In the genomic region with DNA sequence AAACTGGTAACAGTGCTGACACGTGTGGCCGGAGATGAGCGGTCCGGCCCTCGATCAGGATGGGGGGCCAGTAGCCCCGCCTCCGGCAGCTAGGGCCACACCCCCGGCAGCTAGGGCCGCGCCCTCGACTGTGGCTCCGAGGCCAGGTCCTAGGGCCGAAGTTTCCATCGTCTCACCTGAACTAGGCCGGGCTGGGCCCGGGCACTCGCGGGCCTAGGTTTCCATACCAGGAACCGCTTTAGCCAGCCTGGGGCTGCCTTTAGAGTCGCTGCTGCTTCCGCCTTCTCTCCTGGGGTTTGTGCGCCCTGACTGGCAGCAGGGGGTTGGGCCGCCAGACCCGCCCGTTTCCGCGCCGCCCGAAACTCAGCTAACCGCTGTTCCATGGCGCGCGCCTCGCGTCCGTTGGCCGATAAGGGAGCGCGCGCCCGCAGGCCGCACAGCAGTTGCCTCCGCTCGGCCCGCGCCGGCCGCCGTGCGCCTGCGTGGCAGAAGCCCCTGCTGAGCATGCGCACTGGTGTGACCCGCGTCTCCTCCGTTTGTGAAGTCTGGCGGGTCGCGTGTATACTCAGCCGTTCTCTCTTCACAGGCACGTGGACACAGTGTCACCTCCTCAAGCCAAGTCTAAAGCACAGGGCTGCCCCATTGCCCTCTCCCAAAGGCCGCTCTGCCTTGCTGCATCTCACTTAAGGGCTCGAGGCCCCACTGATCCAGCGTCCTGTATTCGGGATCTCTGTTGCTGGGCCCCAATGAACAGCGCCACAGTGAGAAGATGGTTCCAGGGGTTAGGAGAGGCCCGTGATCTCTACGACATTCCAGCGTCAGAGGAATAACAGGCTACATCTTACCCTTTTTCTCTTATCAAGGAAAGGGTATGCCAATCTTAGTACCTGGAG, we compare ENCODE assay signal across 1 cellular context.
TF ChIP-seq lines count a peak whose summit lies in the region.

A gene with protein sequence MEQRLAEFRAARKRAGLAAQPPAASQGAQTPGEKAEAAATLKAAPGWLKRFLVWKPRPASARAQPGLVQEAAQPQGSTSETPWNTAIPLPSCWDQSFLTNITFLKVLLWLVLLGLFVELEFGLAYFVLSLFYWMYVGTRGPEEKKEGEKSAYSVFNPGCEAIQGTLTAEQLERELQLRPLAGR (minus strand): TSS at position 480 of the 893 bp plus-strand sequence. CDS start 97 bp downstream, at position 383.

TF ChIP-seq in HEK293, 187 proteins besides CTCF, POLR2A, EP300 and RAD21 (continued from another document):
- TF ChIP-seq, protein P1, sequence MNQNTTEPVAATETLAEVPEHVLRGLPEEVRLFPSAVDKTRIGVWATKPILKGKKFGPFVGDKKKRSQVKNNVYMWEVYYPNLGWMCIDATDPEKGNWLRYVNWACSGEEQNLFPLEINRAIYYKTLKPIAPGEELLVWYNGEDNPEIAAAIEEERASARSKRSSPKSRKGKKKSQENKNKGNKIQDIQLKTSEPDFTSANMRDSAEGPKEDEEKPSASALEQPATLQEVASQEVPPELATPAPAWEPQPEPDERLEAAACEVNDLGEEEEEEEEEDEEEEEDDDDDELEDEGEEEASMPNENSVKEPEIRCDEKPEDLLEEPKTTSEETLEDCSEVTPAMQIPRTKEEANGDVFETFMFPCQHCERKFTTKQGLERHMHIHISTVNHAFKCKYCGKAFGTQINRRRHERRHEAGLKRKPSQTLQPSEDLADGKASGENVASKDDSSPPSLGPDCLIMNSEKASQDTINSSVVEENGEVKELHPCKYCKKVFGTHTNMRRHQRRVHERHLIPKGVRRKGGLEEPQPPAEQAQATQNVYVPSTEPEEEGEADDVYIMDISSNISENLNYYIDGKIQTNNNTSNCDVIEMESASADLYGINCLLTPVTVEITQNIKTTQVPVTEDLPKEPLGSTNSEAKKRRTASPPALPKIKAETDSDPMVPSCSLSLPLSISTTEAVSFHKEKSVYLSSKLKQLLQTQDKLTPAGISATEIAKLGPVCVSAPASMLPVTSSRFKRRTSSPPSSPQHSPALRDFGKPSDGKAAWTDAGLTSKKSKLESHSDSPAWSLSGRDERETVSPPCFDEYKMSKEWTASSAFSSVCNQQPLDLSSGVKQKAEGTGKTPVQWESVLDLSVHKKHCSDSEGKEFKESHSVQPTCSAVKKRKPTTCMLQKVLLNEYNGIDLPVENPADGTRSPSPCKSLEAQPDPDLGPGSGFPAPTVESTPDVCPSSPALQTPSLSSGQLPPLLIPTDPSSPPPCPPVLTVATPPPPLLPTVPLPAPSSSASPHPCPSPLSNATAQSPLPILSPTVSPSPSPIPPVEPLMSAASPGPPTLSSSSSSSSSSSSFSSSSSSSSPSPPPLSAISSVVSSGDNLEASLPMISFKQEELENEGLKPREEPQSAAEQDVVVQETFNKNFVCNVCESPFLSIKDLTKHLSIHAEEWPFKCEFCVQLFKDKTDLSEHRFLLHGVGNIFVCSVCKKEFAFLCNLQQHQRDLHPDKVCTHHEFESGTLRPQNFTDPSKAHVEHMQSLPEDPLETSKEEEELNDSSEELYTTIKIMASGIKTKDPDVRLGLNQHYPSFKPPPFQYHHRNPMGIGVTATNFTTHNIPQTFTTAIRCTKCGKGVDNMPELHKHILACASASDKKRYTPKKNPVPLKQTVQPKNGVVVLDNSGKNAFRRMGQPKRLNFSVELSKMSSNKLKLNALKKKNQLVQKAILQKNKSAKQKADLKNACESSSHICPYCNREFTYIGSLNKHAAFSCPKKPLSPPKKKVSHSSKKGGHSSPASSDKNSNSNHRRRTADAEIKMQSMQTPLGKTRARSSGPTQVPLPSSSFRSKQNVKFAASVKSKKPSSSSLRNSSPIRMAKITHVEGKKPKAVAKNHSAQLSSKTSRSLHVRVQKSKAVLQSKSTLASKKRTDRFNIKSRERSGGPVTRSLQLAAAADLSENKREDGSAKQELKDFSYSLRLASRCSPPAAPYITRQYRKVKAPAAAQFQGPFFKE (tag by site-specific recombination; IDR thresholded peaks at IDR 0.05; ENCODE audit: borderline replicate concordance): no peak
- TF ChIP-seq ZNF157 (tag by site-specific recombination; IDR thresholded peaks at IDR 0.05): no peak
- TF ChIP-seq ZNF140 (tag by site-specific recombination; IDR thresholded peaks at IDR 0.05): no peak
- peak; percentile 74 for TF ChIP-seq ZNF423 (tag by site-specific recombination; IDR thresholded peaks at IDR 0.05)
- TF ChIP-seq ZNF266 (tag by site-specific recombination; IDR thresholded peaks at IDR 0.05; ENCODE audit: low read depth): no peak
TF ChIP-seq in HEK293: peak in this region for 77.
